Comparison of ENCODE assay signal across 1 cellular context in genomic region chr21:33229776-33230517, GRCh38.
TF ChIP-seq lines count a peak whose summit lies in the region.

Gene IFNAR2 (plus strand): TSS chr21:33229938. CDS start chr21:33241923, 11,985 bp downstream.

TF ChIP-seq in HEK293, 187 proteins besides CTCF, POLR2A, EP300 and RAD21 (continued from another document and continues in another):
- peak; percentile 97 for TF ChIP-seq GLIS2 (tag by site-specific recombination; IDR thresholded peaks at IDR 0.05)
- TF ChIP-seq REPIN1 (tag by site-specific recombination; IDR thresholded peaks at IDR 0.05; ENCODE audit: low read depth), result no peak; the same call in 1 of the 2 replicates
- peak; percentile 74 for TF ChIP-seq KLF8 (tag by site-specific recombination; IDR thresholded peaks at IDR 0.05)
- TF ChIP-seq ZNF121 (tag by site-specific recombination; IDR thresholded peaks at IDR 0.05), result peak; percentile 62; the same call in 1 of the 2 replicates
- TF ChIP-seq ZNF692 (tag by site-specific recombination; IDR thresholded peaks at IDR 0.05), result peak; percentile 78; the same call in 1 of the 2 replicates
- peak; percentile 88; the same call in 1 of the 2 replicates for TF ChIP-seq BCL11B (tag by site-specific recombination; IDR thresholded peaks at IDR 0.05; ENCODE audit: low read depth)
- peak; percentile 90 for TF ChIP-seq KLF16 (tag by site-specific recombination; IDR thresholded peaks at IDR 0.05)
- TF ChIP-seq ZSCAN16 (tag by site-specific recombination; IDR thresholded peaks at IDR 0.05), result 0 out of 2 replicates have a peak, but pooled peaks have one; percentile 52
- TF ChIP-seq, protein P1, sequence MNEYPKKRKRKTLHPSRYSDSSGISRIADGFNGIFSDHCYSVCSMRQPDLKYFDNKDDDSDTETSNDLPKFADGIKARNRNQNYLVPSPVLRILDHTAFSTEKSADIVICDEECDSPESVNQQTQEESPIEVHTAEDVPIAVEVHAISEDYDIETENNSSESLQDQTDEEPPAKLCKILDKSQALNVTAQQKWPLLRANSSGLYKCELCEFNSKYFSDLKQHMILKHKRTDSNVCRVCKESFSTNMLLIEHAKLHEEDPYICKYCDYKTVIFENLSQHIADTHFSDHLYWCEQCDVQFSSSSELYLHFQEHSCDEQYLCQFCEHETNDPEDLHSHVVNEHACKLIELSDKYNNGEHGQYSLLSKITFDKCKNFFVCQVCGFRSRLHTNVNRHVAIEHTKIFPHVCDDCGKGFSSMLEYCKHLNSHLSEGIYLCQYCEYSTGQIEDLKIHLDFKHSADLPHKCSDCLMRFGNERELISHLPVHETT (tag by site-specific recombination; IDR thresholded peaks at IDR 0.05), result 0 out of 2 replicates have a peak, but pooled peaks have one; percentile 27
- 0 out of 2 replicates have a peak, but pooled peaks have one; percentile 9 for TF ChIP-seq ZBTB1 (tag by site-specific recombination; IDR thresholded peaks at IDR 0.05)
- TF ChIP-seq ZBTB7A (tag by site-specific recombination; IDR thresholded peaks at IDR 0.05; ENCODE audit: low read depth), result peak; percentile 76
- peak; percentile 86 for TF ChIP-seq ZIC2 (tag by site-specific recombination; IDR thresholded peaks at IDR 0.05)
- no peak for TF ChIP-seq ZNF621 (tag by site-specific recombination; IDR thresholded peaks at IDR 0.05)
- peak; percentile 27; the same call in 1 of the 2 replicates for TF ChIP-seq ZBTB48 (tag by site-specific recombination; IDR thresholded peaks at IDR 0.05)
- TF ChIP-seq BCL11A (tag by site-specific recombination; IDR thresholded peaks at IDR 0.05; ENCODE audit: low read depth), result 0 out of 2 replicates have a peak, but pooled peaks have one; percentile 55
- TF ChIP-seq ZBTB10 (tag by site-specific recombination; IDR thresholded peaks at IDR 0.05), result no peak
- TF ChIP-seq, protein P2, sequence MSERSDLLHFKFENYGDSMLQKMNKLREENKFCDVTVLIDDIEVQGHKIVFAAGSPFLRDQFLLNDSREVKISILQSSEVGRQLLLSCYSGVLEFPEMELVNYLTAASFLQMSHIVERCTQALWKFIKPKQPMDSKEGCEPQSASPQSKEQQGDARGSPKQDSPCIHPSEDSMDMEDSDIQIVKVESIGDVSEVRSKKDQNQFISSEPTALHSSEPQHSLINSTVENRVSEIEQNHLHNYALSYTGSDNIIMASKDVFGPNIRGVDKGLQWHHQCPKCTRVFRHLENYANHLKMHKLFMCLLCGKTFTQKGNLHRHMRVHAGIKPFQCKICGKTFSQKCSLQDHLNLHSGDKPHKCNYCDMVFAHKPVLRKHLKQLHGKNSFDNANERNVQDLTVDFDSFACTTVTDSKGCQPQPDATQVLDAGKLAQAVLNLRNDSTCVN (tag by site-specific recombination; optimal IDR thresholded peaks at IDR 0.05), result peak; percentile 99
- TF ChIP-seq, protein P3, sequence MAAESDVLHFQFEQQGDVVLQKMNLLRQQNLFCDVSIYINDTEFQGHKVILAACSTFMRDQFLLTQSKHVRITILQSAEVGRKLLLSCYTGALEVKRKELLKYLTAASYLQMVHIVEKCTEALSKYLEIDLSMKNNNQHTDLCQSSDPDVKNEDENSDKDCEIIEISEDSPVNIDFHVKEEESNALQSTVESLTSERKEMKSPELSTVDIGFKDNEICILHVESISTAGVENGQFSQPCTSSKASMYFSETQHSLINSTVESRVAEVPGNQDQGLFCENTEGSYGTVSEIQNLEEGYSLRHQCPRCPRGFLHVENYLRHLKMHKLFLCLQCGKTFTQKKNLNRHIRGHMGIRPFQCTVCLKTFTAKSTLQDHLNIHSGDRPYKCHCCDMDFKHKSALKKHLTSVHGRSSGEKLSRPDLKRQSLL (tag by site-specific recombination; IDR thresholded peaks at IDR 0.05), result peak; percentile 37; the same call in 1 of the 2 replicates
- no peak for TF ChIP-seq ZNF426 (tag by site-specific recombination; IDR thresholded peaks at IDR 0.05)
- TF ChIP-seq ZFP69B (tag by site-specific recombination; IDR thresholded peaks at IDR 0.05), result peak; percentile 56; the same call in 1 of the 2 replicates
- TF ChIP-seq ZNF610 (tag by site-specific recombination; IDR thresholded peaks at IDR 0.05; ENCODE audit: borderline replicate concordance), result peak; percentile 77; the same call in 1 of the 2 replicates
- TF ChIP-seq ZNF341 (tag by site-specific recombination; IDR thresholded peaks at IDR 0.05; ENCODE audit: low read depth), result peak; percentile 99
- peak; percentile 84; the same call in 1 of the 2 replicates for TF ChIP-seq ZNF785 (tag by site-specific recombination; IDR thresholded peaks at IDR 0.05)
- no peak for TF ChIP-seq ZNF19 (tag by site-specific recombination; IDR thresholded peaks at IDR 0.05; ENCODE audit: low read depth)
- peak; percentile 44; the same call in 1 of the 2 replicates for TF ChIP-seq ZNF513 (tag by site-specific recombination; IDR thresholded peaks at IDR 0.05)
- peak; percentile 69; the same call in 1 of the 2 replicates for TF ChIP-seq MZF1 (tag by site-specific recombination; IDR thresholded peaks at IDR 0.05; ENCODE audit: borderline replicate concordance)
- TF ChIP-seq, protein P4, sequence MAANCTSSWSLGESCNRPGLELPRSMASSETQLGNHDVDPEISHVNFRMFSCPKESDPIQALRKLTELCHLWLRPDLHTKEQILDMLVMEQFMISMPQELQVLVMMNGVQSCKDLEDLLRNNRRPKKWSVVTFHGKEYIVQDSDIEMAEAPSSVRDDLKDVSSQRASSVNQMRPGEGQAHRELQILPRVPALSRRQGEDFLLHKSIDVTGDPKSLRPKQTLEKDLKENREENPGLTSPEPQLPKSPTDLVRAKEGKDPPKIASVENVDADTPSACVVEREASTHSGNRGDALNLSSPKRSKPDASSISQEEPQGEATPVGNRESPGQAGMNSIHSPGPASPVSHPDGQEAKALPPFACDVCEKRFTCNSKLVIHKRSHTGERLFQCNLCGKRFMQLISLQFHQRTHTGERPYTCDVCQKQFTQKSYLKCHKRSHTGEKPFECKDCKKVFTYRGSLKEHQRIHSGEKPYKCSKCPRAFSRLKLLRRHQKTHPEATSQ (tag by site-specific recombination; IDR thresholded peaks at IDR 0.05), result peak; percentile 79
- peak; percentile 92 for TF ChIP-seq ZEB2 (tag by site-specific recombination; IDR thresholded peaks at IDR 0.05)
- no peak for TF ChIP-seq ZNF211 (tag by site-specific recombination; IDR thresholded peaks at IDR 0.05; ENCODE audit: low read depth)
- no peak for TF ChIP-seq FEZF1 (tag by site-specific recombination; IDR thresholded peaks at IDR 0.05)
- TF ChIP-seq ZNF660 (tag by site-specific recombination; IDR thresholded peaks at IDR 0.05), result 0 out of 2 replicates have a peak, but pooled peaks have one; percentile 55
- no peak for TF ChIP-seq ATF2 (tag by site-specific recombination; IDR thresholded peaks at IDR 0.05; ENCODE audit: low read depth)
- peak; percentile 44; the same call in 1 of the 2 replicates for TF ChIP-seq KLF9 (tag by site-specific recombination; IDR thresholded peaks at IDR 0.05; ENCODE audit: low read depth)
- TF ChIP-seq ZBTB20 (tag by site-specific recombination; IDR thresholded peaks at IDR 0.05), result peak; percentile 91; the same call in 1 of the 2 replicates
- TF ChIP-seq, protein P5, sequence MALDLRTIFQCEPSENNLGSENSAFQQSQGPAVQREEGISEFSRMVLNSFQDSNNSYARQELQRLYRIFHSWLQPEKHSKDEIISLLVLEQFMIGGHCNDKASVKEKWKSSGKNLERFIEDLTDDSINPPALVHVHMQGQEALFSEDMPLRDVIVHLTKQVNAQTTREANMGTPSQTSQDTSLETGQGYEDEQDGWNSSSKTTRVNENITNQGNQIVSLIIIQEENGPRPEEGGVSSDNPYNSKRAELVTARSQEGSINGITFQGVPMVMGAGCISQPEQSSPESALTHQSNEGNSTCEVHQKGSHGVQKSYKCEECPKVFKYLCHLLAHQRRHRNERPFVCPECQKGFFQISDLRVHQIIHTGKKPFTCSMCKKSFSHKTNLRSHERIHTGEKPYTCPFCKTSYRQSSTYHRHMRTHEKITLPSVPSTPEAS (tag by site-specific recombination; IDR thresholded peaks at IDR 0.05), result 0 out of 2 replicates have a peak, but pooled peaks have one; percentile 38
- TF ChIP-seq ZNF24 (tag by site-specific recombination; IDR thresholded peaks at IDR 0.05), result peak; percentile 13; the same call in 1 of the 2 replicates
- TF ChIP-seq IKZF3 (tag by site-specific recombination; IDR thresholded peaks at IDR 0.05), result peak; percentile 62; the same call in 1 of the 2 replicates
- TF ChIP-seq, protein P6, sequence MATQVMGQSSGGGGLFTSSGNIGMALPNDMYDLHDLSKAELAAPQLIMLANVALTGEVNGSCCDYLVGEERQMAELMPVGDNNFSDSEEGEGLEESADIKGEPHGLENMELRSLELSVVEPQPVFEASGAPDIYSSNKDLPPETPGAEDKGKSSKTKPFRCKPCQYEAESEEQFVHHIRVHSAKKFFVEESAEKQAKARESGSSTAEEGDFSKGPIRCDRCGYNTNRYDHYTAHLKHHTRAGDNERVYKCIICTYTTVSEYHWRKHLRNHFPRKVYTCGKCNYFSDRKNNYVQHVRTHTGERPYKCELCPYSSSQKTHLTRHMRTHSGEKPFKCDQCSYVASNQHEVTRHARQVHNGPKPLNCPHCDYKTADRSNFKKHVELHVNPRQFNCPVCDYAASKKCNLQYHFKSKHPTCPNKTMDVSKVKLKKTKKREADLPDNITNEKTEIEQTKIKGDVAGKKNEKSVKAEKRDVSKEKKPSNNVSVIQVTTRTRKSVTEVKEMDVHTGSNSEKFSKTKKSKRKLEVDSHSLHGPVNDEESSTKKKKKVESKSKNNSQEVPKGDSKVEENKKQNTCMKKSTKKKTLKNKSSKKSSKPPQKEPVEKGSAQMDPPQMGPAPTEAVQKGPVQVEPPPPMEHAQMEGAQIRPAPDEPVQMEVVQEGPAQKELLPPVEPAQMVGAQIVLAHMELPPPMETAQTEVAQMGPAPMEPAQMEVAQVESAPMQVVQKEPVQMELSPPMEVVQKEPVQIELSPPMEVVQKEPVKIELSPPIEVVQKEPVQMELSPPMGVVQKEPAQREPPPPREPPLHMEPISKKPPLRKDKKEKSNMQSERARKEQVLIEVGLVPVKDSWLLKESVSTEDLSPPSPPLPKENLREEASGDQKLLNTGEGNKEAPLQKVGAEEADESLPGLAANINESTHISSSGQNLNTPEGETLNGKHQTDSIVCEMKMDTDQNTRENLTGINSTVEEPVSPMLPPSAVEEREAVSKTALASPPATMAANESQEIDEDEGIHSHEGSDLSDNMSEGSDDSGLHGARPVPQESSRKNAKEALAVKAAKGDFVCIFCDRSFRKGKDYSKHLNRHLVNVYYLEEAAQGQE (tag by site-specific recombination; IDR thresholded peaks at IDR 0.05), result 0 out of 2 replicates have a peak, but pooled peaks have one; percentile 11
- TF ChIP-seq ZBTB8A (tag by site-specific recombination; IDR thresholded peaks at IDR 0.05), result peak; percentile 54
